In genomic region chr16:84186685-84187437, GRCh38 we compare ENCODE assay signal across 1 cellular context.
TF ChIP-seq lines count a peak whose summit lies in the region.

TAF1C (minus strand) TSS chr16:84187057; CDS start chr16:84184988, 2,069 bp downstream.

TF ChIP-seq in K562, 482 proteins besides CTCF, POLR2A, EP300 and RAD21 (continued from another document and continues in another):
- no peak for TF ChIP-seq PRDM10 (IDR thresholded peaks at IDR 0.05; ENCODE audit: partially characterized antibody)
- TF ChIP-seq JUND (IDR thresholded peaks at IDR 0.05; ENCODE audit: borderline replicate concordance, low read depth, low read length): peak; percentile 67; the same call in 1 of the 2 replicates
- no peak; the same call in 2 of the 3 replicates for TF ChIP-seq JUND (tag; IDR thresholded peaks at IDR 0.05; ENCODE audit: borderline replicate concordance, low read depth, low read length)
- TF ChIP-seq SETDB1 (IDR thresholded peaks at IDR 0.05; ENCODE audit: low read length): no peak
- no peak for TF ChIP-seq SLC30A9 (CRISPR knock-in tag; IDR thresholded peaks at IDR 0.05)
- TF ChIP-seq ZNF77 (CRISPR knock-in tag; IDR thresholded peaks at IDR 0.05): no peak
- TF ChIP-seq HMBOX1 (IDR thresholded peaks at IDR 0.05): no peak
- peak; percentile 98 for TF ChIP-seq GABPB1 (CRISPR knock-in tag; IDR thresholded peaks at IDR 0.05)
- TF ChIP-seq SAFB (IDR thresholded peaks at IDR 0.05; ENCODE audit: borderline replicate concordance, low read depth, low read length): no peak
- no peak for TF ChIP-seq KLF10 (CRISPR knock-in tag; IDR thresholded peaks at IDR 0.05)
- no peak for TF ChIP-seq STAT6 (CRISPR knock-in tag; IDR thresholded peaks at IDR 0.05)
- TF ChIP-seq MYNN (IDR thresholded peaks at IDR 0.05): 0 out of 2 replicates have a peak, but pooled peaks have one; percentile 27
- no peak for TF ChIP-seq MYNN (CRISPR knock-in tag; IDR thresholded peaks at IDR 0.05)
- peak in 1 of 2 experiments; percentile 33; a peak in 2 of 4 replicates for TF ChIP-seq SRF (CRISPR knock-in tag; IDR thresholded peaks at IDR 0.05)
- no peak for TF ChIP-seq TEAD1 (CRISPR knock-in tag; IDR thresholded peaks at IDR 0.05)
- TF ChIP-seq DPF2 (IDR thresholded peaks at IDR 0.05): 0 out of 2 replicates have a peak, but pooled peaks have one; percentile 27
- no peak for TF ChIP-seq ZNF551 (CRISPR knock-in tag; IDR thresholded peaks at IDR 0.05)
- TF ChIP-seq POLR2G (IDR thresholded peaks at IDR 0.05; ENCODE audit: low read depth, low read length): peak; percentile 83
- peak; percentile 69 for TF ChIP-seq VEZF1 (CRISPR knock-in tag; IDR thresholded peaks at IDR 0.05)
- 0 out of 2 replicates have a peak, but pooled peaks have one; percentile 39 for TF ChIP-seq TOE1 (IDR thresholded peaks at IDR 0.05; ENCODE audit: borderline replicate concordance)
- no peak for TF ChIP-seq TOE1 (CRISPR knock-in tag; IDR thresholded peaks at IDR 0.05; ENCODE audit: borderline replicate concordance, low read depth)
- TF ChIP-seq MLLT1 (IDR thresholded peaks at IDR 0.05): 0 out of 4 replicates have a peak, but pooled peaks of 1 of the 2 experiments have one; percentile 28
- TF ChIP-seq MTF1 (CRISPR knock-in tag; IDR thresholded peaks at IDR 0.05; ENCODE audit: borderline replicate concordance): no peak
- no peak for TF ChIP-seq ZNF780A (CRISPR knock-in tag; IDR thresholded peaks at IDR 0.05)
- peak in 1 of 2 experiments; percentile 96; a peak in 2 of 4 replicates for TF ChIP-seq KDM4B (IDR thresholded peaks at IDR 0.05; ENCODE audit: borderline replicate concordance in 2 of 2, low read depth in 1 of 2)
- no peak for TF ChIP-seq ZNF143 (CRISPR knock-in tag; IDR thresholded peaks at IDR 0.05)
- peak; percentile 67 for TF ChIP-seq NFIC (IDR thresholded peaks at IDR 0.05)
- no peak; the same call in 1 of the 2 replicates for TF ChIP-seq ATF4 (CRISPR knock-in tag; IDR thresholded peaks at IDR 0.05)
- TF ChIP-seq GTF2E2 (tag; IDR thresholded peaks at IDR 0.05): no peak
- no peak for TF ChIP-seq ZNF354B (CRISPR knock-in tag; IDR thresholded peaks at IDR 0.05)
- TF ChIP-seq MTA3 (IDR thresholded peaks at IDR 0.05; ENCODE audit: borderline replicate concordance): peak; percentile 91; the same call in 1 of the 2 replicates
- no peak for TF ChIP-seq ZNF76 (CRISPR knock-in tag; IDR thresholded peaks at IDR 0.05; ENCODE audit: borderline replicate concordance)
- TF ChIP-seq GATAD2A (IDR thresholded peaks at IDR 0.05): peak; percentile 41; the same call in 1 of the 2 replicates
- TF ChIP-seq PHB (CRISPR knock-in tag; IDR thresholded peaks at IDR 0.05): 0 out of 2 replicates have a peak, but pooled peaks have one; percentile 56
- TF ChIP-seq CHCHD3 (CRISPR knock-in tag; IDR thresholded peaks at IDR 0.05): no peak
- TF ChIP-seq ETV6 (IDR thresholded peaks at IDR 0.05; ENCODE audit: borderline replicate concordance in 1 of 2, low read depth in 2 of 2, low read length in 1 of 2): no peak
- TF ChIP-seq ETV6 (CRISPR knock-in tag; IDR thresholded peaks at IDR 0.05; ENCODE audit: borderline replicate concordance): 0 out of 2 replicates have a peak, but pooled peaks have one; percentile 22
- TF ChIP-seq E2F3 (CRISPR knock-in tag; IDR thresholded peaks at IDR 0.05): no peak; the same call in 1 of the 2 replicates
- TF ChIP-seq BRD4 (IDR thresholded peaks at IDR 0.05): no peak
- no peak; the same call in 1 of the 2 replicates for TF ChIP-seq SMAD4 (CRISPR knock-in tag; conservative IDR thresholded peaks at IDR 0.05)
- no peak for TF ChIP-seq ARID3B (CRISPR knock-in tag; IDR thresholded peaks at IDR 0.05; ENCODE audit: borderline replicate concordance)
- no peak for TF ChIP-seq ZKSCAN3 (CRISPR knock-in tag; IDR thresholded peaks at IDR 0.05)
- TF ChIP-seq ZNF212 (CRISPR knock-in tag; IDR thresholded peaks at IDR 0.05): no peak
- no peak for TF ChIP-seq TRIM25 (IDR thresholded peaks at IDR 0.05; ENCODE audit: borderline replicate concordance)
- 0 out of 2 replicates have a peak, but pooled peaks have one; percentile 14 for TF ChIP-seq KLF6 (CRISPR knock-in tag; IDR thresholded peaks at IDR 0.05; ENCODE audit: borderline replicate concordance)
- no peak for TF ChIP-seq FOXP1 (CRISPR knock-in tag; IDR thresholded peaks at IDR 0.05)
- TF ChIP-seq TCFL5 (CRISPR knock-in tag; conservative IDR thresholded peaks at IDR 0.05): no peak; the same call in 1 of the 2 replicates
- TF ChIP-seq POLR3A (IDR thresholded peaks at IDR 0.05; ENCODE audit: borderline replicate concordance, extremely low read depth, insufficient read depth, insufficient read length): no peak
- peak; percentile 88 for TF ChIP-seq CBX1 (IDR thresholded peaks at IDR 0.05; ENCODE audit: low read depth)
- no peak for TF ChIP-seq MED1 (CRISPR knock-in tag; IDR thresholded peaks at IDR 0.05; ENCODE audit: borderline replicate concordance)
- TF ChIP-seq EGR1 (conservative IDR thresholded peaks at IDR 0.05): peak; percentile 96
- TF ChIP-seq ZNF436 (CRISPR knock-in tag; IDR thresholded peaks at IDR 0.05): no peak
- no peak for TF ChIP-seq ZBTB49 (CRISPR knock-in tag; IDR thresholded peaks at IDR 0.05; ENCODE audit: borderline replicate concordance)
